In genomic region chr4:90215286-90215685, GRCh38 we compare ENCODE assay signal across 15 cellular contexts.
A peak's percentile ranks its signal among the peaks of the same experiment; 100 is the strongest.
DNase-seq lines count a peak whose midpoint lies in the region; ATAC-seq and TF ChIP-seq lines count a peak whose summit lies in the region.
"Had no signal": no experiment of that assay in that cellular context is flagged by ENCODE, and none has a peak within 500 bp of the region (broad histone marks: within the 10 kb centered on the region; RNA-seq: fewer than 3 reads in every experiment).

No MANE protein-coding gene starts in this region.

- H3K4me3 ChIP-seq in iPS-20b (ENCODE audit: low read length) (no peak overlapping the region), spleen (no peak overlapping the region), foreskin fibroblast (ENCODE audit: low read depth in 1 of 2, low read length in 2 of 2) (no peak overlapping the region), mesenchymal stem cell (ENCODE audit: insufficient read depth in 1 of 2, low read depth in 1 of 2, low read length in 2 of 2) (no peak overlapping the region)

- no peak overlapping the region for H3K14ac ChIP-seq in mesenchymal stem cell (ENCODE audit: low read length in 2 of 2)

- H2BK120ac ChIP-seq in mesenchymal stem cell (ENCODE audit: low read depth, low read length): no peak overlapping the region

- ATAC-seq in GM18867 (IDR thresholded peaks at IDR 0.05; ENCODE audit: unreplicated experiment) (peak; percentile 57), GM21619 (IDR thresholded peaks at IDR 0.05; ENCODE audit: unreplicated experiment) (peak; percentile 75), HG03469 (IDR thresholded peaks at IDR 0.05; ENCODE audit: unreplicated experiment) (peak; percentile 54)

- H3K36me3 ChIP-seq in iPS-20b (ENCODE audit: insufficient read depth, low read depth, low read length) (no peaks in the 10 kb centered on the region), spleen (no peaks in the 10 kb centered on the region), mesenchymal stem cell (ENCODE audit: control insufficient read depth in 1 of 2, insufficient read depth in 2 of 2, low read depth in 1 of 2, low read length in 2 of 2) (no peaks in the 10 kb centered on the region)

- H3K9ac ChIP-seq in iPS-20b (ENCODE audit: low read depth, low read length): no peak overlapping the region
- no peak overlapping the region for H3K9ac ChIP-seq in mesenchymal stem cell (ENCODE audit: low read length)

- peak overlapping the region; percentile 23 for H3K27ac ChIP-seq in iPS-20b (ENCODE audit: low read length)
- H3K27ac ChIP-seq in spleen: no peak overlapping the region
- no peak overlapping the region for H3K27ac ChIP-seq in mesenchymal stem cell (ENCODE audit: low read length, poor library complexity, severe bottlenecking)

- no peak overlapping the region for H2BK15ac ChIP-seq in mesenchymal stem cell (ENCODE audit: low read depth, poor library complexity, severe bottlenecking)

- H3K27me3 ChIP-seq in iPS-20b (ENCODE audit: insufficient read depth, low read length) (no peaks in the 10 kb centered on the region), spleen (replicated peaks in 1 of 7) (no peaks in the 10 kb centered on the region), mesenchymal stem cell (ENCODE audit: control insufficient read depth in 1 of 2, insufficient read depth in 1 of 2, low read length in 2 of 2) (no peaks in the 10 kb centered on the region)

- H3K4me2 ChIP-seq in mesenchymal stem cell (ENCODE audit: low read length, poor library complexity, severe bottlenecking): no peak overlapping the region

- 15 to 40% (median 22%) methylated on average over 1 of the region's 1 CpG for WGBS in spleen, 5 donors
- no CpG with 5 or more reads among the region's 1 CpG for WGBS in mesenchymal stem cell

- no peak for TF ChIP-seq CTCF in spleen (IDR thresholded peaks at IDR 0.05 in 8 of 11, conservative IDR thresholded peaks at IDR 0.05 in 3 of 11)
- no peak for TF ChIP-seq CTCF in foreskin fibroblast (IDR thresholded peaks at IDR 0.05; ENCODE audit: low read depth, low read length)

- no peak for TF ChIP-seq POLR2A in spleen (IDR thresholded peaks at IDR 0.05)

- no peak overlapping the region for H4K8ac ChIP-seq in mesenchymal stem cell (ENCODE audit: low read length)

- no peak overlapping the region for H2BK12ac ChIP-seq in mesenchymal stem cell (ENCODE audit: low read length in 2 of 2)

- no peak overlapping the region for H3K23ac ChIP-seq in mesenchymal stem cell (ENCODE audit: low read length in 2 of 2)

- H2AK5ac ChIP-seq in mesenchymal stem cell (ENCODE audit: low read length, severe bottlenecking): no peak overlapping the region

- no peak overlapping the region for H4K91ac ChIP-seq in mesenchymal stem cell (ENCODE audit: low read length)

- H3K9me3 ChIP-seq in iPS-20b (ENCODE audit: insufficient read depth, low read depth, low read length): no peaks in the 10 kb centered on the region
- no peaks in the 10 kb centered on the region for H3K9me3 ChIP-seq in spleen
- H3K9me3 ChIP-seq in mesenchymal stem cell (ENCODE audit: control insufficient read depth, low read length): no peaks in the 10 kb centered on the region

- H3K79me1 ChIP-seq in mesenchymal stem cell (replicated peaks; ENCODE audit: low read length, poor library complexity, severe bottlenecking): no peaks in the 10 kb centered on the region

- no peak overlapping the region for H3K4ac ChIP-seq in mesenchymal stem cell (ENCODE audit: low read depth in 1 of 2, low read length in 2 of 2)

- H2AFZ ChIP-seq in mesenchymal stem cell (ENCODE audit: low read depth, low read length): no peak overlapping the region

- H3K18ac ChIP-seq in mesenchymal stem cell (ENCODE audit: low read depth in 1 of 2, low read length in 2 of 2): no peak overlapping the region

- H3K4me1 ChIP-seq in iPS-20b (ENCODE audit: insufficient read depth, low read length) (peaks cover 17% of the 10 kb centered on the region), spleen (no peaks in the 10 kb centered on the region), mesenchymal stem cell (ENCODE audit: control insufficient read depth, insufficient read depth, low read depth, low read length) (no peaks in the 10 kb centered on the region)

- intact Hi-C loops in spleen (cut with DNase I; ENCODE audit: low total_unique reads): no loop called here

- H2BK5ac ChIP-seq in mesenchymal stem cell (ENCODE audit: low read depth, low read length, poor library complexity, severe bottlenecking): no peak overlapping the region

- DNase-seq in spleen (no peak), foreskin fibroblast (no peak), mesenchymal stem cell (no peak), RKO (ENCODE audit: low spot score) (no peak)
- DNase-seq: activated CD4-positive, alpha-beta T cell treated with anti-CD3 and anti-CD28 coated beads, Interleukin-2, amount 50 U/mL, for 48 hours; activated naive CD4-positive, alpha-beta T cell; C1 segment of cervical spinal cord; caudate nucleus; KG1; NCI-H2107; T-helper 2 cell had no signal
